In the genomic region with DNA sequence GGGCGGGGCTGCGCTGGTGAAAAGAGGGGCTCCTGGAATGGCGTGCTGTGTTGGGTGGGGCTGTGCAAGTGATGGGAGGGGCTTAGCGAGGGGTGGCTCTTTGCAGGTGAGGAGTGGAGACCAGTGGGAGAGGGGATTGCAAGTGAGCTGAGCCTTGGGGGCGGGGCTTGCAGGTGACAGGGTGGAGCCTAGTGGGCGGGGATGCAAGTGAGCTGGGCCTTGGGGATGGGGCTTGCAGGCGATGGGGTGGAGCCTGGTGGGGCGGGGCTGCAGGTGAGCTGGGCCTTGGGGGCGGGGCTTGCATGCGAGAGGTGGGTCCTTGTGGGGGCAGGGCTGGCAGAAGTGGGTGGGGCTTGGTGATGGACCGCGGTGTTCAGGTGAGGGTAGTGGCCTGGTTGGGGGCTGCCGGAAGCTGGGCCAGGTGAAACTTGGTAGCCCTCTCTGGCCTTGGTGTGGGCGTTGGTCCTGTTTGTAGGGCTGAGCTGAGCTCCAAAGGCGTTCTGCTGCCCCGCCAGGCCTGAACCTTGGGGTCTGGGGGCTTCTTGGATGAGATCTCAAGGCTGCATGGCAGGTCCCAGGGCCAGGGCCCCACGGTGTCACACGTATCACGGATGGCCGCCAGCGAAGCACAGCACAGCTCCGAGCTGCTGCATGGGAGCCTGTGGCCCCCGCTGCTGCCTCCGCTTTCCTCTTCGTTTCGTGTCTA, we compare ENCODE assay signal across 8 cellular contexts. TPM values are rescaled to one million over a fixed set of nuclear protein-coding genes. Genes with fewer than 3 reads are reported as not detected.
DNase-seq lines count a peak whose midpoint lies in the region; ATAC-seq and TF ChIP-seq lines count a peak whose summit lies in the region.

No MANE protein-coding gene starts in this region.

- no peaks in the 10 kb centered on the region for H3K9me2 ChIP-seq in HCT116 (ENCODE audit: insufficient read depth)

- TF ChIP-seq RAD21 in HCT116 (IDR thresholded peaks at IDR 0.05; ENCODE audit: low read depth): no peak

- H3K36me3 Mint-ChIP-seq in activated CD4-positive, alpha-beta T cell treated with anti-CD3 and anti-CD28 coated beads, Interleukin-2, amount 10 ng/mL, durations not matched to agents 7 days and 5 days (ENCODE audit: low read depth): peaks cover 17% of the 10 kb centered on the region

- no peak for DNase-seq in activated CD4-positive, alpha-beta T cell treated with anti-CD3 and anti-CD28 coated beads, Interleukin-2, amount 10 ng/mL, durations not matched to agents 7 days and 5 days
- no peak for DNase-seq in activated CD4-positive, alpha-beta T cell treated with anti-CD3 and anti-CD28 coated beads, Interleukin-2, amount 50 U/mL, for 48 hours
- DNase-seq in HCT116 (ENCODE audit: low read depth, low spot score) (peak; percentile 93), NCI-H128 (lab: John Stamatoyannopoulos, UW; ENCODE audit: unreplicated experiment) (peak; percentile 68), astrocyte of the spinal cord (ENCODE audit: low read depth, low spot score) (no peak), suprapubic skin (ENCODE audit: low spot score in 2 of 2) (peak; percentile 92 to 98), LoVo (ENCODE audit: low spot score) (no peak)

- peak overlapping the region; percentile 72 for H3K4me3 Mint-ChIP-seq in activated CD4-positive, alpha-beta T cell treated with anti-CD3 and anti-CD28 coated beads, Interleukin-2, amount 10 ng/mL, durations not matched to agents 7 days and 5 days

- H3K9me3 ChIP-seq in HCT116 (ENCODE audit: control insufficient read depth in 1 of 2, insufficient read depth in 1 of 2, low read depth in 1 of 2, low read length in 2 of 2) (no peaks in the 10 kb centered on the region), suprapubic skin (no peaks in the 10 kb centered on the region)

- RAD21 ChIA-PET in HCT116 (lab: Charles Lee; ENCODE audit: low non-redundant PET in 1 of 2, low total read pairs in 2 of 2, uncharacterized antibody in 2 of 2, unreplicated experiment in 2 of 2): interaction anchor here in 1 of 2 experiments (1.0 to 1.8 kb wide), 2 partner anchors 20 to 24 kb away, joined by 4 to 7 read pairs; no protein-coding TSS in a partner anchor

- H3K79me2 ChIP-seq in HCT116 (ENCODE audit: insufficient read depth, low read length): peaks cover 30% of the 10 kb centered on the region

- TF ChIP-seq EP300 in suprapubic skin (IDR thresholded peaks at IDR 0.05): no peak

- H3K9me3 Mint-ChIP-seq in activated CD4-positive, alpha-beta T cell treated with anti-CD3 and anti-CD28 coated beads, Interleukin-2, amount 10 ng/mL, durations not matched to agents 7 days and 5 days: peaks cover 2% of the 10 kb centered on the region

- H3K4me1 Mint-ChIP-seq in activated CD4-positive, alpha-beta T cell treated with anti-CD3 and anti-CD28 coated beads, Interleukin-2, amount 10 ng/mL, durations not matched to agents 7 days and 5 days: peaks cover 17% of the 10 kb centered on the region

- CTCF ChIA-PET in activated CD4-positive, alpha-beta T cell treated with anti-CD3 and anti-CD28 coated beads, Interleukin-2, amount 10 ng/mL, durations not matched to agents 7 days and 5 days (lab: Charles Lee): interaction anchor here (1.1 to 1.2 kb wide), 2 partner anchors 8 to 20 kb away, joined by 4 read pairs; no protein-coding TSS in a partner anchor
- CTCF ChIA-PET in HCT116 (lab: Charles Lee): interaction anchor here (1.6 kb wide), 1 partner anchor 24 kb away, joined by 6 read pairs; no protein-coding TSS in a partner anchor

- peak overlapping the region; percentile 88 for H3K27ac Mint-ChIP-seq in activated CD4-positive, alpha-beta T cell treated with anti-CD3 and anti-CD28 coated beads, Interleukin-2, amount 10 ng/mL, durations not matched to agents 7 days and 5 days

- H3K27ac ChIP-seq in HCT116 (ENCODE audit: low read depth, low read length): peak overlapping the region; percentile 44; the same call in 1 of the 2 replicates
- H3K27ac ChIP-seq in layer of hippocampus (ENCODE audit: low read depth, low read length): peak overlapping the region; percentile 19
- H3K27ac ChIP-seq in suprapubic skin: no peak overlapping the region

- peaks cover 34% of the 10 kb centered on the region for H3K27me3 Mint-ChIP-seq in activated CD4-positive, alpha-beta T cell treated with anti-CD3 and anti-CD28 coated beads, Interleukin-2, amount 10 ng/mL, durations not matched to agents 7 days and 5 days

- H3K27me3 ChIP-seq in HCT116 (ENCODE audit: insufficient read depth, low read length) (no peaks in the 10 kb centered on the region), layer of hippocampus (ENCODE audit: control insufficient read depth, insufficient read depth, low read length) (no peaks in the 10 kb centered on the region), suprapubic skin (no peaks in the 10 kb centered on the region)

- intact Hi-C loops in HCT116 (cut with micrococcal nuclease): no loop called here

- peaks cover 6 to 14% of the 10 kb centered on the region in 2 experiments; a peak in 2 of 4 replicates for H3K36me3 ChIP-seq in HCT116 (ENCODE audit: control insufficient read depth in 1 of 2, insufficient read depth in 2 of 2, low read length in 2 of 2)
- H3K36me3 ChIP-seq in suprapubic skin: peaks cover 17% of the 10 kb centered on the region

- TF ChIP-seq POLR2A in HCT116 (IDR thresholded peaks at IDR 0.05; ENCODE audit: borderline replicate concordance, extremely low read depth, insufficient read depth, insufficient read length): no peak
- no peak for TF ChIP-seq POLR2A in suprapubic skin (IDR thresholded peaks at IDR 0.05)

- in situ Hi-C loops in astrocyte of the spinal cord (cut with HindIII; ENCODE audit: low sequenced_read_pairs): no loop called here

- no peak overlapping the region for H2AFZ ChIP-seq in HCT116 (ENCODE audit: low read depth, low read length, poor library complexity, severe bottlenecking)

- peak overlapping the region; percentile 69 for H3K4me2 ChIP-seq in HCT116 (ENCODE audit: low read length)

- POLR2A ChIA-PET in activated CD4-positive, alpha-beta T cell treated with anti-CD3 and anti-CD28 coated beads, Interleukin-2, amount 10 ng/mL, durations not matched to agents 7 days and 5 days (lab: Charles Lee): interaction anchor here (0.5 to 1.0 kb wide), 2 partner anchors 25 to 61 kb away, joined by 3 to 4 read pairs; no protein-coding TSS in a partner anchor
- POLR2A ChIA-PET in HCT116 (lab: Charles Lee): interaction anchor here (0.7 to 1.9 kb wide), 6 partner anchors 8 to 1262 kb away, joined by 3 to 11 read pairs (median 4); no protein-coding TSS in a partner anchor

- WGBS in suprapubic skin: 30% methylated on average over 17 of the region's 26 CpGs

- no peaks in the 10 kb centered on the region for H4K20me1 ChIP-seq in HCT116 (ENCODE audit: insufficient read depth)

- TF ChIP-seq CTCF in HCT116 (IDR thresholded peaks at IDR 0.05 in 2 of 3, conservative IDR thresholded peaks at IDR 0.05 in 1 of 3; ENCODE audit: borderline replicate concordance in 1 of 3, insufficient read depth in 1 of 3, low read depth in 2 of 3, low read length in 2 of 3) (no peak), astrocyte of the spinal cord (IDR thresholded peaks at IDR 0.05; ENCODE audit: low read depth, low read length) (no peak), suprapubic skin (IDR thresholded peaks at IDR 0.05) (no peak)

- no TSS peak for BruUV-seq in HCT116 (replicated peaks; lab: Mats Ljungman, UMichigan)

- peak; percentile 76 for ATAC-seq in HCT116

- H3K4me1 ChIP-seq in HCT116 (ENCODE audit: control insufficient read depth in 1 of 2, insufficient read depth in 2 of 2, low read length in 2 of 2) (peaks cover 0 to 22% of the 10 kb centered on the region in 2 experiments; a peak in 3 of 4 replicates), suprapubic skin (peaks cover 23% of the 10 kb centered on the region)

- peak overlapping the region; percentile 33 to 46 for H3K4me3 ChIP-seq in HCT116 (replicated peaks in 1 of 2; ENCODE audit: low read depth in 1 of 2, low read length in 2 of 2)
- H3K4me3 ChIP-seq in astrocyte of the spinal cord (ENCODE audit: low read depth, low read length): peak overlapping the region; percentile 47
- H3K4me3 ChIP-seq in suprapubic skin: peak overlapping the region; percentile 95

- H3K9ac ChIP-seq in HCT116 (ENCODE audit: low read length): no peak overlapping the region

TF ChIP-seq in HCT116, 20 proteins besides CTCF, POLR2A, EP300 and RAD21 (continues in another document):
- TF ChIP-seq EZH2phosphoT487 (IDR thresholded peaks at IDR 0.05; ENCODE audit: borderline replicate concordance) (no peak), SRF (IDR thresholded peaks at IDR 0.05; ENCODE audit: low read depth) (no peak), CEBPB (IDR thresholded peaks at IDR 0.05; ENCODE audit: low read depth) (no peak), CBX3 (IDR thresholded peaks at IDR 0.05; ENCODE audit: low read depth) (no peak), SIN3A (IDR thresholded peaks at IDR 0.05; ENCODE audit: low read depth) (no peak), POLR2AphosphoS5 (IDR thresholded peaks at IDR 0.05; ENCODE audit: low read depth, low read length) (no peak)
- TF ChIP-seq, protein P1, sequence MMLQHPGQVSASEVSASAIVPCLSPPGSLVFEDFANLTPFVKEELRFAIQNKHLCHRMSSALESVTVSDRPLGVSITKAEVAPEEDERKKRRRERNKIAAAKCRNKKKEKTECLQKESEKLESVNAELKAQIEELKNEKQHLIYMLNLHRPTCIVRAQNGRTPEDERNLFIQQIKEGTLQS (IDR thresholded peaks at IDR 0.05): no peak
- TF ChIP-seq, protein P2, sequence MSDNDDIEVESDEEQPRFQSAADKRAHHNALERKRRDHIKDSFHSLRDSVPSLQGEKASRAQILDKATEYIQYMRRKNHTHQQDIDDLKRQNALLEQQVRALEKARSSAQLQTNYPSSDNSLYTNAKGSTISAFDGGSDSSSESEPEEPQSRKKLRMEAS (IDR thresholded peaks at IDR 0.05): no peak
- TF ChIP-seq, protein P3, sequence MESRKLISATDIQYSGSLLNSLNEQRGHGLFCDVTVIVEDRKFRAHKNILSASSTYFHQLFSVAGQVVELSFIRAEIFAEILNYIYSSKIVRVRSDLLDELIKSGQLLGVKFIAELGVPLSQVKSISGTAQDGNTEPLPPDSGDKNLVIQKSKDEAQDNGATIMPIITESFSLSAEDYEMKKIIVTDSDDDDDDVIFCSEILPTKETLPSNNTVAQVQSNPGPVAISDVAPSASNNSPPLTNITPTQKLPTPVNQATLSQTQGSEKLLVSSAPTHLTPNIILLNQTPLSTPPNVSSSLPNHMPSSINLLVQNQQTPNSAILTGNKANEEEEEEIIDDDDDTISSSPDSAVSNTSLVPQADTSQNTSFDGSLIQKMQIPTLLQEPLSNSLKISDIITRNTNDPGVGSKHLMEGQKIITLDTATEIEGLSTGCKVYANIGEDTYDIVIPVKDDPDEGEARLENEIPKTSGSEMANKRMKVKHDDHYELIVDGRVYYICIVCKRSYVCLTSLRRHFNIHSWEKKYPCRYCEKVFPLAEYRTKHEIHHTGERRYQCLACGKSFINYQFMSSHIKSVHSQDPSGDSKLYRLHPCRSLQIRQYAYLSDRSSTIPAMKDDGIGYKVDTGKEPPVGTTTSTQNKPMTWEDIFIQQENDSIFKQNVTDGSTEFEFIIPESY (IDR thresholded peaks at IDR 0.05; ENCODE audit: extremely low read depth, insufficient replicate concordance, low read length): no peak

RNA-seq across cellular contexts. Expression of a gene that starts 0.7 kb away (rescaled TPM):
- total RNA-seq in activated CD4-positive, alpha-beta T cell treated with anti-CD3 and anti-CD28 coated beads, Interleukin-2, amount 10 ng/mL, durations not matched to agents 7 days and 5 days: 10 to 100 TPM; 57.4 to 58.0 TPM
- total RNA-seq in HCT116 (2021; ENCODE audit: unreplicated experiment) (59.5 TPM), suprapubic skin (10 to 100 TPM; 44.2 to 94.6 (median 63.1) TPM)
- 50.0 and 54.2 TPM in 2 replicates for polyA plus RNA-seq in HCT116 (2012)

Comparison
In these comparisons a context has a peak if more than half of its experiments do, and no peak if none do; other contexts are left out.
1. DNase-seq: peak in HCT116 (single experiment), NCI-H128 (single experiment) and suprapubic skin (2 of 2); none in activated CD4-positive, alpha-beta T cell treated with anti-CD3 and anti-CD28 coated beads, Interleukin-2, amount 10 ng/mL, durations not matched to agents 7 days and 5 days (single experiment), activated CD4-positive, alpha-beta T cell treated with anti-CD3 and anti-CD28 coated beads, Interleukin-2, amount 50 U/mL, for 48 hours (0 of 2), astrocyte of the spinal cord (single experiment) and LoVo (single experiment).
2. H3K4me3 ChIP-seq: peak in every context shown above with its lines; median percentile 95 in suprapubic skin; 47 in astrocyte of the spinal cord; 40 in HCT116.